Comparison of ENCODE assay signal across 23 cellular contexts in genomic region chrX:68343551-68343950, GRCh38.
DNase-seq lines count a peak whose midpoint lies in the region; ATAC-seq, FAIRE-seq and TF ChIP-seq lines count a peak whose summit lies in the region.
"Had no signal": no experiment of that assay in that cellular context is flagged by ENCODE, and none has a peak within 500 bp of the region (broad histone marks: within the 10 kb centered on the region; RNA-seq: fewer than 3 reads in every experiment).

No MANE protein-coding gene starts in this region.

- intact Hi-C loops in body of pancreas (cut with DNase I) = no loop called here

- DNase-seq in AG04450 (ENCODE audit: low read depth, low spot score) = peak; percentile 3
- DNase-seq in HS-5 (ENCODE audit: low read depth) = peak; percentile 0
- peak; percentile 18 for DNase-seq in bronchial epithelial cell (ENCODE audit: low read depth)
- DNase-seq in foreskin fibroblast = peak; percentile 1 to 4
- DNase-seq in islet precursor cell = no peak
- DNase-seq in SHP77 (lab: John Stamatoyannopoulos, UW) = no peak
- no peak for DNase-seq in body of pancreas
- DNase-seq in DMS153 treated with DMSO at 0.1 percent for 48 hours (lab: John Stamatoyannopoulos, UW; ENCODE audit: unreplicated experiment) = no peak
- DNase-seq: ACHN; CD4-positive, alpha-beta memory T cell; DMS153; DMS79 treated with DMSO at 0.1 percent for 48 hours; HFFc6; KBM-7 had no signal

- H3K27ac ChIP-seq in AG04450 (ENCODE audit: low read depth, low read length) (no peak overlapping the region), body of pancreas (no peak overlapping the region)
- H3K27ac ChIP-seq: BLaER1, HL-60 had no signal

- no peaks in the 10 kb centered on the region for H3K36me3 ChIP-seq in bronchial epithelial cell (ENCODE audit: control insufficient read depth, insufficient read depth, low read length)
- H3K36me3 ChIP-seq in body of pancreas (replicated peaks in 1 of 2; ENCODE audit: insufficient read depth in 1 of 2, low read depth in 2 of 2) = no peaks in the 10 kb centered on the region
- H3K36me3 ChIP-seq: BLaER1 had no signal

- WGBS in body of pancreas, 2 donors = 79 to 86% methylated on average over 3 of the region's 3 CpGs

- POLR2A ChIA-PET in AG04450 (lab: Yijun Ruan, JAX) = interaction anchor here (0.6 kb wide), 1 partner anchor 31 kb away, joined by 5 read pairs; no protein-coding TSS in a partner anchor

- H3K4me1 ChIP-seq in body of pancreas = no peaks in the 10 kb centered on the region
- H3K4me1 ChIP-seq: BLaER1 had no signal

- no peak for ATAC-seq in body of pancreas
- ATAC-seq: GM23338, HCT116 had no signal

- H3K27me3 ChIP-seq in AG04450 (ENCODE audit: control insufficient read depth, insufficient read depth, low read length) = no peaks in the 10 kb centered on the region
- no peaks in the 10 kb centered on the region for H3K27me3 ChIP-seq in bronchial epithelial cell (ENCODE audit: control insufficient read depth, insufficient read depth, low read length)
- no peaks in the 10 kb centered on the region for H3K27me3 ChIP-seq in body of pancreas

- no peak for TF ChIP-seq POLR2A in body of pancreas (IDR thresholded peaks at IDR 0.05)

- H3K9me3 ChIP-seq in AG04450 (ENCODE audit: control insufficient read depth, insufficient read depth, low read length) (no peaks in the 10 kb centered on the region), body of pancreas (no peaks in the 10 kb centered on the region)
- H3K9me3 ChIP-seq: BLaER1 had no signal

- CTCF ChIA-PET in AG04450 (lab: Charles Lee) = no interaction called here

- TF ChIP-seq CTCF in AG04450 (IDR thresholded peaks at IDR 0.05; ENCODE audit: low read depth, low read length) (no peak), bronchial epithelial cell (IDR thresholded peaks at IDR 0.05; ENCODE audit: insufficient read depth, low read length, severe bottlenecking) (no peak), foreskin fibroblast (IDR thresholded peaks at IDR 0.05; ENCODE audit: low read depth, low read length) (no peak), body of pancreas (IDR thresholded peaks at IDR 0.05) (no peak)

- H3K4me3 ChIP-seq in AG04450 (ENCODE audit: low read depth, low read length) (no peak overlapping the region), bronchial epithelial cell (ENCODE audit: low read depth, low read length) (no peak overlapping the region), foreskin fibroblast (ENCODE audit: low read depth in 1 of 2, low read length in 2 of 2) (no peak overlapping the region), body of pancreas (no peak overlapping the region)
- H3K4me3 ChIP-seq: BLaER1, GM23338 had no signal

- FAIRE-seq in bronchial epithelial cell (lab: Jason Lieb, UNC) = no peak
- FAIRE-seq: G401.6, GM12891, GM19239, H54, HTR-8/SVneo had no signal

Comparison
In these comparisons a context has a peak if more than half of its experiments do, and no peak if none do; other contexts are left out.
1. DNase-seq: peak in AG04450 (single experiment), HS-5 (single experiment), bronchial epithelial cell (single experiment) and foreskin fibroblast (2 of 2); none in islet precursor cell (single experiment), SHP77 (0 of 2), body of pancreas (0 of 4) and DMS153 treated with DMSO at 0.1 percent for 48 hours (single experiment).